8 cellular contexts compared by ENCODE assay signal in the genomic region with DNA sequence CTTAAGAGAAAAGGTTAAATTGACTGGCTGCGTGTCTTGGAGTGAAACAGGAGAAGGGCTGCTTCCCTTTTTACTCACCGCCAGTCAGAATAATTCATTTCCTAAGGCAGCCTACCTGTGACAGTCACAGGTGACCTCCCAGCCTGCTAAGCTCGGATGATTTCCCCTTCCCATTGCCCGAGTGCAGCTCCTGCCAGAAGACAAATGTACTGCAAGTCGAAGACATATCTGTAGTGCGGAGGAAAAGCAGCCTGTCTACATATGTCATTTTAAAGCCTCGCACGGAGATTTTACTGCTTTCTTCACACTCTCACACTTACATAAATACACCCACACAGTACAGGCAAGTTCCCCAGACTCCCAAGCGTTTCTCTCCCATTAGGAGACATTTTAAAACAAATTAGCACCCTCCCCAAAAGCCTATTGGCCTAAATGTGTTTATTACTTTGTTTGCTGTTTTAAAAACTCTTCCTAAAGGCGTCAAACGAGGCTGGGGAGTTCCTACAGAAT.
DNase-seq lines count a peak whose midpoint lies in the region; ATAC-seq and TF ChIP-seq lines count a peak whose summit lies in the region.

No MANE protein-coding gene starts in this region.

- TF ChIP-seq CTCF in AG09319 (IDR thresholded peaks at IDR 0.05; ENCODE audit: low read depth, low read length) (peak; percentile 5), testis (IDR thresholded peaks at IDR 0.05) (no peak)
- TF ChIP-seq CTCF in activated CD8-positive, alpha-beta T cell treated with anti-CD3 and anti-CD28 coated beads for 36 hours (IDR thresholded peaks at IDR 0.05) = no peak

- no peak for DNase-seq in AG09319 (ENCODE audit: extremely low read depth, low read depth)
- DNase-seq in anterior cingulate cortex (lab: John Stamatoyannopoulos, UW) = peak in 31 of 58 donors; percentile 1 to 64 (median 32)
- peak; percentile 76 for DNase-seq in inferior parietal cortex (ENCODE audit: extremely low spot score)
- peak; percentile 41 for DNase-seq in testis
- DNase-seq in activated CD8-positive, alpha-beta T cell treated with anti-CD3 and anti-CD28 coated beads for 36 hours = no peak
- DNase-seq in stimulated activated CD4-positive, alpha-beta T cell treated with anti-CD3 and anti-CD28 coated beads, Interleukin-4, amount 100 ng/mL, for 1 hour = no peak

- H3K4me3 ChIP-seq in testis = peak overlapping the region in 1 of 2 donors; percentile 8

- POLR2A ChIA-PET in activated CD8-positive, alpha-beta T cell treated with anti-CD3 and anti-CD28 coated beads for 36 hours (lab: Charles Lee) = no interaction called here

- H3K27me3 ChIP-seq in testis = no peaks in the 10 kb centered on the region

- intact Hi-C loops in testis (cut with DNase I; ENCODE audit: low total_unique reads) = no loop called here
- intact Hi-C loops in activated CD8-positive, alpha-beta T cell treated with anti-CD3 and anti-CD28 coated beads for 36 hours (cut with micrococcal nuclease) = no loop called here

- CTCF ChIA-PET in activated CD8-positive, alpha-beta T cell treated with anti-CD3 and anti-CD28 coated beads for 36 hours (lab: Charles Lee) = no interaction called here

- H3K27ac ChIP-seq in testis = peak overlapping the region; percentile 38 to 60

- ATAC-seq in GM19372 (IDR thresholded peaks at IDR 0.05; ENCODE audit: low read depth, unreplicated experiment) (peak; percentile 50), HG03342 (IDR thresholded peaks at IDR 0.05; ENCODE audit: unreplicated experiment) (peak; percentile 64)
- no peak for ATAC-seq in activated CD8-positive, alpha-beta T cell treated with anti-CD3 and anti-CD28 coated beads for 36 hours

- H3K9me3 ChIP-seq in testis = no peaks in the 10 kb centered on the region

- peaks cover 7% of the 10 kb centered on the region for H3K4me1 Mint-ChIP-seq in activated CD8-positive, alpha-beta T cell treated with anti-CD3 and anti-CD28 coated beads for 36 hours (ENCODE audit: low read depth)

- H3K4me1 ChIP-seq in testis = peaks cover 36% of the 10 kb centered on the region

- H3K9me3 Mint-ChIP-seq in activated CD8-positive, alpha-beta T cell treated with anti-CD3 and anti-CD28 coated beads for 36 hours = no peaks in the 10 kb centered on the region

- WGBS in testis, 2 donors = 8 to 13% methylated on average over 11 of the region's 11 CpGs

- no peaks in the 10 kb centered on the region for H3K36me3 ChIP-seq in testis (ENCODE audit: low read depth, missing control alignments)

- no peak for TF ChIP-seq POLR2A in testis (IDR thresholded peaks at IDR 0.05)

- H3K27ac Mint-ChIP-seq in activated CD8-positive, alpha-beta T cell treated with anti-CD3 and anti-CD28 coated beads for 36 hours = no peak overlapping the region

- no peak overlapping the region for H3K4me3 Mint-ChIP-seq in activated CD8-positive, alpha-beta T cell treated with anti-CD3 and anti-CD28 coated beads for 36 hours

- no peaks in the 10 kb centered on the region for H3K27me3 Mint-ChIP-seq in activated CD8-positive, alpha-beta T cell treated with anti-CD3 and anti-CD28 coated beads for 36 hours

- H3K36me3 Mint-ChIP-seq in activated CD8-positive, alpha-beta T cell treated with anti-CD3 and anti-CD28 coated beads for 36 hours (ENCODE audit: low read depth) = no peaks in the 10 kb centered on the region

Comparison
In these comparisons a context has a peak if more than half of its experiments do, and no peak if none do; other contexts are left out.
1. DNase-seq: peak in anterior cingulate cortex (31 of 58), inferior parietal cortex (single experiment) and testis (single experiment); none in AG09319 (single experiment), activated CD8-positive, alpha-beta T cell treated with anti-CD3 and anti-CD28 coated beads for 36 hours (single experiment) and stimulated activated CD4-positive, alpha-beta T cell treated with anti-CD3 and anti-CD28 coated beads, Interleukin-4, amount 100 ng/mL, for 1 hour (single experiment).